Comparison of ENCODE assay signal across 22 cellular contexts in genomic region chr2:223494496-223494895, GRCh38.
"Had no signal": no experiment of that assay in that cellular context is flagged by ENCODE, and none has a peak within 500 bp of the region (broad histone marks: within the 10 kb centered on the region; RNA-seq: fewer than 3 reads in every experiment).

No MANE protein-coding gene starts in this region.

- DNase-seq: activated CD4-positive, alpha-beta T cell treated with anti-CD3 and anti-CD28 coated beads, Interleukin-2, amount 10 ng/mL, durations not matched to agents 7 days and 5 days; activated CD8-positive, alpha-beta memory T cell treated with anti-CD3 and anti-CD28 coated beads, Interleukin-2, amount 50 U/mL, for 4 hours; activated effector memory CD4-positive, alpha-beta T cell treated with anti-CD3 and anti-CD28 coated beads, Interleukin-2, amount 50 U/mL, for 16 hours; activated naive CD4-positive, alpha-beta T cell treated with anti-CD3 and anti-CD28 coated beads, Interleukin-2, amount 50 U/mL, for 16 hours; activated T-cell treated with anti-CD3 and anti-CD28 coated beads, Interleukin-2, amount 50 U/mL, for 72 hours; aorta; brain microvascular endothelial cell; central memory CD4-positive, alpha-beta T cell; colonic mucosa; erythroblast; foreskin melanocyte; left ventricle myocardium superior; mucosa of descending colon; naive B cell; right cardiac atrium; stimulated activated CD4-positive, alpha-beta T cell treated with anti-CD3 and anti-CD28 coated beads, Interleukin-4, amount 100 ng/mL, for 1 hour; stomach; T1000; trophoblast cell had no signal

- H3K9me3 Mint-ChIP-seq: activated CD4-positive, alpha-beta T cell treated with anti-CD3 and anti-CD28 coated beads, Interleukin-2, amount 10 ng/mL, durations not matched to agents 7 days and 5 days had no signal

- H3K36me3 Mint-ChIP-seq: naive B cell; neural progenitor cell; stimulated activated effector memory CD8-positive, alpha-beta T cell treated with anti-CD3 and anti-CD28 coated beads, Interleukin-12 subunit alpha, Interleukin-12 subunit beta, amount 100 ng/mL, for 72 hours had no signal

- ATAC-seq: activated T-cell treated with anti-CD3 and anti-CD28 coated beads, Interleukin-2, amount 50 U/mL, for 72 hours; left ventricle myocardium superior; mucosa of descending colon; right cardiac atrium; stimulated activated effector memory CD8-positive, alpha-beta T cell treated with anti-CD3 and anti-CD28 coated beads, Interleukin-12 subunit alpha, Interleukin-12 subunit beta, amount 100 ng/mL, for 72 hours had no signal

- H3K27ac Mint-ChIP-seq: activated CD4-positive, alpha-beta T cell treated with anti-CD3 and anti-CD28 coated beads, Interleukin-2, amount 10 ng/mL, durations not matched to agents 7 days and 5 days; activated T-cell treated with anti-CD3 and anti-CD28 coated beads, Interleukin-2, amount 50 U/mL, for 72 hours; naive B cell; neural progenitor cell; progenitor cell of endocrine pancreas; stimulated activated effector memory CD8-positive, alpha-beta T cell treated with anti-CD3 and anti-CD28 coated beads, Interleukin-12 subunit alpha, Interleukin-12 subunit beta, amount 100 ng/mL, for 72 hours had no signal

- H3K27me3 Mint-ChIP-seq: activated CD4-positive, alpha-beta T cell treated with anti-CD3 and anti-CD28 coated beads, Interleukin-2, amount 10 ng/mL, durations not matched to agents 7 days and 5 days; naive B cell; progenitor cell of endocrine pancreas had no signal

- H3K4me3 Mint-ChIP-seq: activated CD4-positive, alpha-beta T cell treated with anti-CD3 and anti-CD28 coated beads, Interleukin-2, amount 10 ng/mL, durations not matched to agents 7 days and 5 days; activated T-cell treated with anti-CD3 and anti-CD28 coated beads, Interleukin-2, amount 50 U/mL, for 72 hours; naive B cell; neural progenitor cell; stimulated activated effector memory CD8-positive, alpha-beta T cell treated with anti-CD3 and anti-CD28 coated beads, Interleukin-12 subunit alpha, Interleukin-12 subunit beta, amount 100 ng/mL, for 72 hours had no signal

- H3K4me1 Mint-ChIP-seq: activated CD4-positive, alpha-beta T cell treated with anti-CD3 and anti-CD28 coated beads, Interleukin-2, amount 10 ng/mL, durations not matched to agents 7 days and 5 days; naive B cell; neural progenitor cell; stimulated activated effector memory CD8-positive, alpha-beta T cell treated with anti-CD3 and anti-CD28 coated beads, Interleukin-12 subunit alpha, Interleukin-12 subunit beta, amount 100 ng/mL, for 72 hours had no signal
